In the genomic region with DNA sequence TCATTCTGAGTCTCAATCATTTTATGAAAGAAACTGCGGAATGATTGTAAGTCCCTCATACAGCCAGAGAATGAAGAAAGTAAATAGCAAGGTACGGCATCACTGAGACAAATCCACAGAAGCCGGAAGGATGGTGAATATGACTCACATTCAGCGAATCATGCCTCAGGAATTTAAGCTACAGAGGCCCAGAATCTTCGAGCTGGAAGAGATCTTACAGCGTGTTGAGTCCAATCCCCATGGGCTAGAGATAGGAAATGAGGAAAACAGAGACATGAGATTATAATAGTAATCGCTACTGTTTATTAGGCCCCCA, we compare ENCODE assay signal across 12 cellular contexts.
DNase-seq lines count a peak whose midpoint lies in the region; ATAC-seq and TF ChIP-seq lines count a peak whose summit lies in the region.
"Had no signal": no experiment of that assay in that cellular context is flagged by ENCODE, and none has a peak within 500 bp of the region (broad histone marks: within the 10 kb centered on the region; RNA-seq: fewer than 3 reads in every experiment).

No MANE protein-coding gene starts in this region.

- H3K27ac ChIP-seq in rectal smooth muscle tissue (ENCODE audit: low read depth, low read length), result peak overlapping the region; percentile 1
- no peak overlapping the region for H3K27ac ChIP-seq in Peyer's patch
- H3K27ac ChIP-seq: parathyroid adenoma had no signal

- DNase-seq in G401 (ENCODE audit: low spot score) (peak; percentile 46), RKO (ENCODE audit: low spot score) (peak; percentile 77), fibroblast of gingiva (ENCODE audit: low read depth) (peak; percentile 67), Peyer's patch (no peak), left colon (no peak), NCI-H146 treated with DMSO at 0.1 percent for 48 hours (lab: John Stamatoyannopoulos, UW; ENCODE audit: unreplicated experiment) (no peak)
- DNase-seq: activated CD4-positive, CD25-positive, alpha-beta regulatory T cell treated with anti-CD3 and anti-CD28 coated beads, Interleukin-2, amount 50 U/mL, for 72 hours; activated naive CD8-positive, alpha-beta T cell treated with anti-CD3 and anti-CD28 coated beads for 36 hours; Kasumi-1 had no signal

- H3K36me3 ChIP-seq in rectal smooth muscle tissue (ENCODE audit: control insufficient read depth, insufficient read depth, low read length), result no peaks in the 10 kb centered on the region
- no peaks in the 10 kb centered on the region for H3K36me3 ChIP-seq in Peyer's patch

- H3K27me3 ChIP-seq in rectal smooth muscle tissue (ENCODE audit: control insufficient read depth, insufficient read depth, low read length) (no peaks in the 10 kb centered on the region), Peyer's patch (no peaks in the 10 kb centered on the region)

- no peak overlapping the region for H3K9ac ChIP-seq in rectal smooth muscle tissue (ENCODE audit: low read length)
- H3K9ac ChIP-seq: parathyroid adenoma had no signal

- in situ Hi-C loops in G401 (cut with HindIII; ENCODE audit: low sequenced_read_pairs), result no loop called here

- TF ChIP-seq POLR2A in Peyer's patch (IDR thresholded peaks at IDR 0.05), result no peak

- H3K4me3 ChIP-seq in rectal smooth muscle tissue (ENCODE audit: low read length), result no peak overlapping the region
- no peak overlapping the region for H3K4me3 ChIP-seq in Peyer's patch

- H3K9me3 ChIP-seq in Peyer's patch, result no peaks in the 10 kb centered on the region

- no peak for TF ChIP-seq CTCF in Peyer's patch (IDR thresholded peaks at IDR 0.05)

- intact Hi-C loops in left colon (cut with DNase I, micrococcal nuclease), result no loop called here

- H3K4me1 ChIP-seq in rectal smooth muscle tissue (ENCODE audit: control insufficient read depth, insufficient read depth, low read length), result no peaks in the 10 kb centered on the region
- no peaks in the 10 kb centered on the region for H3K4me1 ChIP-seq in Peyer's patch
- H3K4me1 ChIP-seq: parathyroid adenoma had no signal

- ATAC-seq in left colon, result no peak
- ATAC-seq in GM19397 (IDR thresholded peaks at IDR 0.05; ENCODE audit: unreplicated experiment), result no peak

Comparison
In these comparisons a context has a peak if more than half of its experiments do, and no peak if none do; other contexts are left out.
1. DNase-seq: peak in G401 (single experiment), RKO (single experiment) and fibroblast of gingiva (single experiment); none in Peyer's patch (0 of 3), left colon (0 of 2) and NCI-H146 treated with DMSO at 0.1 percent for 48 hours (single experiment).